14 cellular contexts compared by ENCODE assay signal in genomic region chr10:86446987-86447386, GRCh38.
DNase-seq lines count a peak whose midpoint lies in the region; ATAC-seq, FAIRE-seq and TF ChIP-seq lines count a peak whose summit lies in the region.
"Had no signal": no experiment of that assay in that cellular context is flagged by ENCODE, and none has a peak within 500 bp of the region (broad histone marks: within the 10 kb centered on the region; RNA-seq: fewer than 3 reads in every experiment).

No MANE protein-coding gene starts in this region.

- H3K18ac ChIP-seq in H9 (ENCODE audit: insufficient read length, low read depth, low read length): no peak overlapping the region

- H2BK5ac ChIP-seq in H9 (ENCODE audit: insufficient read length, low read length): no peak overlapping the region

- no peak overlapping the region for H4K8ac ChIP-seq in H9 (replicated peaks; ENCODE audit: insufficient read length, low read depth, low read length)

- no peak overlapping the region for H3K56ac ChIP-seq in H9 (ENCODE audit: insufficient read length, low read depth, low read length)

- no peaks in the 10 kb centered on the region for H3K27me3 Mint-ChIP-seq in CD4-positive, alpha-beta T cell
- H3K27me3 Mint-ChIP-seq in H9 (ENCODE audit: low read depth): no peaks in the 10 kb centered on the region
- H3K27me3 Mint-ChIP-seq in astrocyte (ENCODE audit: low read depth, unreplicated experiment): no peaks in the 10 kb centered on the region
- no peaks in the 10 kb centered on the region for H3K27me3 Mint-ChIP-seq in natural killer cell treated with Interleukin-12 subunit alpha and Interleukin-12 subunit beta and Interleukin-15 and Interleukin-18, amount 100 ng/mL, for 72 hours

- H3K23ac ChIP-seq in H9 (ENCODE audit: insufficient read length, low read depth, low read length): no peak overlapping the region

- H2BK12ac ChIP-seq in H9 (ENCODE audit: insufficient read length, low read depth, low read length): no peak overlapping the region

- H3T11ph ChIP-seq in H9 (ENCODE audit: low read length): no peak overlapping the region

- WGBS in H9 (ENCODE audit: extremely low coverage, insufficient read length, low lambda C conversion rate): no CpG with 5 or more reads among the region's 1 CpG
- WGBS in upper lobe of left lung, 2 donors: 79 to 89% methylated on average over 1 of the region's 1 CpG

- H3K23me2 ChIP-seq in H9 (ENCODE audit: insufficient read length, low read depth, low read length, poor library complexity, severe bottlenecking): no peaks in the 10 kb centered on the region

- TF ChIP-seq POLR2A in upper lobe of left lung (IDR thresholded peaks at IDR 0.05): no peak

- no peak overlapping the region for H3K14ac ChIP-seq in H9 (ENCODE audit: insufficient read depth, low read length)

- H2BK20ac ChIP-seq in H9 (ENCODE audit: low read depth, low read length, poor library complexity, severe bottlenecking): no peak overlapping the region

- POLR2A ChIA-PET in CD4-positive, alpha-beta T cell (lab: Charles Lee): no interaction called here

- H3K9me3 ChIP-seq in CD4-positive, alpha-beta T cell (ENCODE audit: control insufficient read depth, low read length): no peaks in the 10 kb centered on the region
- H3K9me3 ChIP-seq in H9 (ENCODE audit: control insufficient read depth, low read depth, low read length) (no peaks in the 10 kb centered on the region), astrocyte (ENCODE audit: insufficient read depth, low read depth, low read length) (no peaks in the 10 kb centered on the region), upper lobe of left lung (no peaks in the 10 kb centered on the region)

- no peak overlapping the region for H3K27ac ChIP-seq in CD4-positive, alpha-beta T cell (ENCODE audit: low read depth, low read length)
- no peak overlapping the region for H3K27ac ChIP-seq in H9 (ENCODE audit: insufficient read length, low read depth, low read length)
- peak overlapping the region; percentile 23 for H3K27ac ChIP-seq in astrocyte (ENCODE audit: low read depth, low read length)
- H3K27ac ChIP-seq in upper lobe of left lung: peak overlapping the region in 2 of 4 donors; percentile 15 to 36

- H3K4me2 ChIP-seq in H9 (ENCODE audit: insufficient read depth, insufficient read length, low read length) (no peak overlapping the region), astrocyte (ENCODE audit: low read length) (no peak overlapping the region)

- no peaks in the 10 kb centered on the region for H3K79me1 ChIP-seq in H9 (ENCODE audit: insufficient read depth, low read depth, low read length, poor library complexity, severe bottlenecking)

- CTCF ChIA-PET in CD4-positive, alpha-beta T cell (lab: Charles Lee): no interaction called here

- H3K36me3 Mint-ChIP-seq in CD4-positive, alpha-beta T cell (ENCODE audit: low read depth): peaks cover 95% of the 10 kb centered on the region
- peaks cover 45 to 90% (median 68%) of the 10 kb centered on the region in 3 experiments for H3K36me3 Mint-ChIP-seq in H9 (ENCODE audit: insufficient read depth in 1 of 3, low read depth in 3 of 3)
- peaks cover 18% of the 10 kb centered on the region for H3K36me3 Mint-ChIP-seq in astrocyte (ENCODE audit: low read depth, unreplicated experiment)
- peaks cover 16% of the 10 kb centered on the region for H3K36me3 Mint-ChIP-seq in natural killer cell treated with Interleukin-12 subunit alpha and Interleukin-12 subunit beta and Interleukin-15 and Interleukin-18, amount 100 ng/mL, for 72 hours

- no peaks in the 10 kb centered on the region for H3K9me3 Mint-ChIP-seq in CD4-positive, alpha-beta T cell
- no peaks in the 10 kb centered on the region for H3K9me3 Mint-ChIP-seq in H9
- no peaks in the 10 kb centered on the region for H3K9me3 Mint-ChIP-seq in astrocyte (ENCODE audit: unreplicated experiment)
- no peaks in the 10 kb centered on the region for H3K9me3 Mint-ChIP-seq in natural killer cell treated with Interleukin-12 subunit alpha and Interleukin-12 subunit beta and Interleukin-15 and Interleukin-18, amount 100 ng/mL, for 72 hours

- H4K5ac ChIP-seq in H9 (ENCODE audit: insufficient read length, low read depth, low read length): no peak overlapping the region

- H3K4ac ChIP-seq in H9 (ENCODE audit: low read depth, low read length): no peak overlapping the region

- H3K79me2 ChIP-seq in H9 (ENCODE audit: insufficient read depth, low read length) (no peaks in the 10 kb centered on the region), astrocyte (ENCODE audit: insufficient read depth, low read length) (peaks cover 3% of the 10 kb centered on the region)

- no peak for TF ChIP-seq CTCF in CD4-positive, alpha-beta T cell (IDR thresholded peaks at IDR 0.05)
- TF ChIP-seq CTCF in H9 (conservative IDR thresholded peaks at IDR 0.05) (no peak), astrocyte (IDR thresholded peaks at IDR 0.05; ENCODE audit: insufficient read depth, low read depth, low read length) (no peak), upper lobe of left lung (IDR thresholded peaks at IDR 0.05) (no peak)

- FAIRE-seq in astrocyte (lab: Jason Lieb, UNC): no peak
- FAIRE-seq: D721Med had no signal

- no peak overlapping the region for H2BK120ac ChIP-seq in H9 (ENCODE audit: low read depth, low read length, poor library complexity, severe bottlenecking)

- H3K4me1 ChIP-seq in H9 (ENCODE audit: insufficient read depth, low read length) (no peaks in the 10 kb centered on the region), astrocyte (ENCODE audit: insufficient read depth, low read length) (peaks cover 13% of the 10 kb centered on the region), upper lobe of left lung (peaks cover 0 to 15% (median 6%) of the 10 kb centered on the region in 4 donors)

- H4K20me1 ChIP-seq in H9 (ENCODE audit: control insufficient read depth, insufficient read depth, insufficient read length) (no peaks in the 10 kb centered on the region), astrocyte (ENCODE audit: insufficient read depth, low read length) (no peaks in the 10 kb centered on the region)

- no peak overlapping the region for H4K91ac ChIP-seq in H9 (ENCODE audit: insufficient read length, low read depth, low read length)

- H3K27me3 ChIP-seq in CD4-positive, alpha-beta T cell (ENCODE audit: control insufficient read depth, insufficient read depth, low read length): no peaks in the 10 kb centered on the region
- H3K27me3 ChIP-seq in H9 (ENCODE audit: insufficient read depth, low read length): no peaks in the 10 kb centered on the region
- H3K27me3 ChIP-seq in astrocyte (ENCODE audit: insufficient read depth, low read length): no peaks in the 10 kb centered on the region
- no peaks in the 10 kb centered on the region for H3K27me3 ChIP-seq in upper lobe of left lung

- H3K9ac ChIP-seq in H9 (ENCODE audit: extremely low read depth, insufficient read length, low read length): no peak overlapping the region
- no peak overlapping the region for H3K9ac ChIP-seq in astrocyte (ENCODE audit: low read length)

- peaks cover 38% of the 10 kb centered on the region for H3K4me1 Mint-ChIP-seq in CD4-positive, alpha-beta T cell (ENCODE audit: low read depth)
- H3K4me1 Mint-ChIP-seq in H9: no peaks in the 10 kb centered on the region
- H3K4me1 Mint-ChIP-seq in astrocyte (ENCODE audit: low read depth, unreplicated experiment): peaks cover 31% of the 10 kb centered on the region
- peaks cover 15 to 17% of the 10 kb centered on the region in 2 donors for H3K4me1 Mint-ChIP-seq in natural killer cell treated with Interleukin-12 subunit alpha and Interleukin-12 subunit beta and Interleukin-15 and Interleukin-18, amount 100 ng/mL, for 72 hours (ENCODE audit: low read depth in 2 of 2)

- H2AK5ac ChIP-seq in H9 (ENCODE audit: insufficient read length, low read length): no peak overlapping the region

- no peak for TF ChIP-seq EP300 in upper lobe of left lung (IDR thresholded peaks at IDR 0.05)

- H3K36me3 ChIP-seq in astrocyte (ENCODE audit: insufficient read depth, low read length): peaks cover 33% of the 10 kb centered on the region
- peaks cover 13 to 85% (median 31%) of the 10 kb centered on the region in 4 donors for H3K36me3 ChIP-seq in upper lobe of left lung

- H2AFZ ChIP-seq in H9 (ENCODE audit: low read length) (no peak overlapping the region), astrocyte (ENCODE audit: low read depth, low read length) (no peak overlapping the region)

- H3K4me3 ChIP-seq in astrocyte (ENCODE audit: insufficient read depth, low read depth, low read length) (no peak overlapping the region), upper lobe of left lung (no peak overlapping the region)

- H3K27ac Mint-ChIP-seq in CD4-positive, alpha-beta T cell: peak overlapping the region; percentile 76
- peak overlapping the region in 2 of 3 experiments; percentile 4 to 10; a peak in 2 of 7 replicates for H3K27ac Mint-ChIP-seq in H9
- peak overlapping the region; percentile 72 for H3K27ac Mint-ChIP-seq in astrocyte (ENCODE audit: unreplicated experiment)
- H3K27ac Mint-ChIP-seq in natural killer cell treated with Interleukin-12 subunit alpha and Interleukin-12 subunit beta and Interleukin-15 and Interleukin-18, amount 100 ng/mL, for 72 hours: peak overlapping the region; percentile 48 to 91

- no peak overlapping the region for H3K4me3 Mint-ChIP-seq in CD4-positive, alpha-beta T cell
- H3K4me3 Mint-ChIP-seq in H9 (no peak overlapping the region), astrocyte (ENCODE audit: unreplicated experiment) (no peak overlapping the region)
- H3K4me3 Mint-ChIP-seq in natural killer cell treated with Interleukin-12 subunit alpha and Interleukin-12 subunit beta and Interleukin-15 and Interleukin-18, amount 100 ng/mL, for 72 hours: no peak overlapping the region

- no peak for ATAC-seq in CD4-positive, alpha-beta T cell (ENCODE audit: poor library complexity)
- no peak for ATAC-seq in natural killer cell treated with Interleukin-12 subunit alpha and Interleukin-12 subunit beta and Interleukin-15 and Interleukin-18, amount 100 ng/mL, for 72 hours
- ATAC-seq in upper lobe of left lung (ENCODE audit: low FRiP score in 2 of 2) (no peak), GM21717 (IDR thresholded peaks at IDR 0.05; ENCODE audit: unreplicated experiment) (no peak)

- H2BK15ac ChIP-seq in H9 (ENCODE audit: low read depth, low read length): no peak overlapping the region

- intact Hi-C loops in CD4-positive, alpha-beta T cell (cut with DNase I, micrococcal nuclease): loop anchor here in 1 of 2 experiments (5.0 kb wide), 1 partner anchor 45 kb away; no protein-coding TSS in a partner anchor

- DNase-seq in CD4-positive, alpha-beta T cell: no peak
- DNase-seq in H9 (no peak), astrocyte (ENCODE audit: low read depth) (no peak), upper lobe of left lung (no peak), NCI-H82 treated with DMSO at 0.1 percent for 48 hours (lab: John Stamatoyannopoulos, UW; ENCODE audit: unreplicated experiment) (no peak)
- DNase-seq in natural killer cell treated with Interleukin-12 subunit alpha and Interleukin-12 subunit beta and Interleukin-15 and Interleukin-18, amount 100 ng/mL, for 72 hours (ENCODE audit: low spot score): no peak
- DNase-seq: anterior cingulate cortex; effector CD8-positive, alpha-beta T cell; islet precursor cell; NCI-H1436; NCI-H526; retina had no signal

Comparison
In these comparisons a context has a peak if more than half of its experiments do, and no peak if none do; other contexts are left out.
1. H3K27ac Mint-ChIP-seq: peak in every context shown above with its lines; median percentile 76 in CD4-positive, alpha-beta T cell; 72 in astrocyte; 70 in natural killer cell treated with Interleukin-12 subunit alpha and Interleukin-12 subunit beta and Interleukin-15 and Interleukin-18, amount 100 ng/mL, for 72 hours; 7 in H9.